ENCODE assay signal across 29 cellular contexts in genomic region chr17:12358477-12358876, GRCh38.
A peak's percentile ranks its signal among the peaks of the same experiment; 100 is the strongest.
DNase-seq lines count a peak whose midpoint lies in the region; ATAC-seq and TF ChIP-seq lines count a peak whose summit lies in the region.
"Had no signal": no experiment of that assay in that cellular context is flagged by ENCODE, and none has a peak within 500 bp of the region (broad histone marks: within the 10 kb centered on the region; RNA-seq: fewer than 3 reads in every experiment).

No MANE protein-coding gene starts in this region.

- H3K9me2 ChIP-seq in PC-3 (replicated peaks; ENCODE audit: low read length) = no peaks in the 10 kb centered on the region

- H3K79me2 ChIP-seq in PC-3 (ENCODE audit: low read length) = no peaks in the 10 kb centered on the region

- BruUV-seq in PC-3 (replicated peaks; lab: Mats Ljungman, UMichigan) = no TSS peak

- no peak overlapping the region for H2AFZ ChIP-seq in PC-3 (ENCODE audit: low read length)

- CTCF ChIA-PET in CD8-positive, alpha-beta T cell (lab: Charles Lee) = interaction anchor here (1.1 kb wide), 1 partner anchor 10 kb away, joined by 3 read pairs; no protein-coding TSS in a partner anchor
- CTCF ChIA-PET in PC-3 (lab: Charles Lee) = no interaction called here

- H3K4me1 ChIP-seq in esophagus muscularis mucosa (peaks cover 0 to 43% (median 31%) of the 10 kb centered on the region in 4 donors), lower lobe of right lung (no peaks in the 10 kb centered on the region), sigmoid colon (peaks cover 0 to 64% (median 41%) of the 10 kb centered on the region in 4 donors), aorta (ENCODE audit: control insufficient read depth in 1 of 2, insufficient read depth in 2 of 2, low read length in 2 of 2) (peaks cover 2 to 4% of the 10 kb centered on the region in 2 donors), PC-3 (ENCODE audit: insufficient read depth, low read length) (no peaks in the 10 kb centered on the region)
- H3K4me1 ChIP-seq in CD8-positive, alpha-beta T cell (ENCODE audit: insufficient read depth, low read length) = no peaks in the 10 kb centered on the region
- H3K4me1 ChIP-seq: heart left ventricle, Peyer's patch, spleen had no signal

- no peaks in the 10 kb centered on the region for H4K20me1 ChIP-seq in PC-3 (ENCODE audit: low read length)

- DNase-seq in esophagus muscularis mucosa (ENCODE audit: extremely low spot score) (no peak), lower lobe of right lung (peak; percentile 48), sigmoid colon (peak; percentile 84), aorta (peak in 1 of 2 donors; percentile 52), PC-3 (no peak)
- DNase-seq in CD8-positive, alpha-beta T cell = no peak
- DNase-seq in effector CD8-positive, alpha-beta T cell (lab: John Stamatoyannopoulos, UW) = no peak
- DNase-seq: activated CD4-positive, alpha-beta T cell treated with anti-CD3 and anti-CD28 coated beads for 1 hour; activated CD8-positive, alpha-beta memory T cell treated with anti-CD3 and anti-CD28 coated beads, Interleukin-2, amount 50 U/mL, for 48 hours; activated CD8-positive, alpha-beta T cell treated with anti-CD3 and anti-CD28 coated beads for 36 hours; activated naive CD4-positive, alpha-beta T cell treated with anti-CD3 and anti-CD28 coated beads, Interleukin-2, amount 10 ng/mL, durations not matched to agents 7 days and 5 days; amniotic stem cell; DMS79; GF-D8; heart left ventricle; NCI-H1436 treated with DMSO at 0.1 percent for 48 hours; NCI-H748 treated with DMSO at 0.1 percent for 48 hours; Peyer's patch; SIG-M5; spleen; stimulated activated naive CD8-positive, alpha-beta T cell treated with anti-CD3 and anti-CD28 coated beads, Interleukin-15, amount 100 ng/mL, for 72 hours; trophoblast cell had no signal

- H3K9me3 ChIP-seq in esophagus muscularis mucosa (peaks cover 0 to 5% (median 0%) of the 10 kb centered on the region in 4 donors), lower lobe of right lung (no peaks in the 10 kb centered on the region), sigmoid colon (peaks cover 0 to 4% (median 0%) of the 10 kb centered on the region in 4 donors), aorta (ENCODE audit: control insufficient read depth, low read length) (no peaks in the 10 kb centered on the region), PC-3 (ENCODE audit: low read length) (0 out of 2 replicates have a peak, but pooled peaks cover 4% of the 10 kb centered on the region)
- no peaks in the 10 kb centered on the region for H3K9me3 ChIP-seq in CD8-positive, alpha-beta T cell (ENCODE audit: low read length)
- H3K9me3 ChIP-seq: Peyer's patch had no signal

- POLR2A ChIA-PET in CD8-positive, alpha-beta T cell (lab: Charles Lee) = no interaction called here
- POLR2A ChIA-PET in PC-3 (lab: Charles Lee; ENCODE audit: unreplicated experiment) = no interaction called here

- no peak overlapping the region for H3K4me2 ChIP-seq in PC-3 (ENCODE audit: low read length)

- H3K9ac ChIP-seq in PC-3 (ENCODE audit: low read length) = no peak overlapping the region

- no peaks in the 10 kb centered on the region for H3K36me3 Mint-ChIP-seq in CD8-positive, alpha-beta T cell
- H3K36me3 Mint-ChIP-seq: activated naive CD4-positive, alpha-beta T cell treated with anti-CD3 and anti-CD28 coated beads, Interleukin-2, amount 10 ng/mL, durations not matched to agents 7 days and 5 days; IgD-negative memory B cell had no signal

- intact Hi-C loops in esophagus muscularis mucosa (cut with DNase I) (no loop called here), lower lobe of right lung (cut with DNase I) (no loop called here), sigmoid colon (cut with DNase I) (loop anchor here (2.0 kb wide), 2 partner anchors 62 to 308 kb away; no protein-coding TSS in a partner anchor), aorta (cut with DNase I) (loop anchor here in 1 of 2 donors (5.0 kb wide), 1 partner anchor 36 kb away; no protein-coding TSS in a partner anchor), PC-3 (cut with micrococcal nuclease) (no loop called here)
- intact Hi-C loops in CD8-positive, alpha-beta T cell (cut with DNase I, micrococcal nuclease) = no loop called here

- H3K27me3 ChIP-seq in esophagus muscularis mucosa (no peaks in the 10 kb centered on the region), lower lobe of right lung (ENCODE audit: low read depth) (no peaks in the 10 kb centered on the region), sigmoid colon (no peaks in the 10 kb centered on the region), aorta (ENCODE audit: control insufficient read depth in 1 of 2, insufficient read depth in 2 of 2, low read length in 1 of 2) (no peaks in the 10 kb centered on the region), PC-3 (ENCODE audit: low read length) (peaks cover 14% of the 10 kb centered on the region)
- H3K27me3 ChIP-seq in CD8-positive, alpha-beta T cell (ENCODE audit: insufficient read depth, low read length) = no peaks in the 10 kb centered on the region
- H3K27me3 ChIP-seq: heart left ventricle, Peyer's patch, spleen had no signal

- H3K27ac ChIP-seq in esophagus muscularis mucosa (replicated peaks in 1 of 4) = peak overlapping the region; percentile 74 to 80 (median 79)
- no peak overlapping the region for H3K27ac ChIP-seq in lower lobe of right lung
- H3K27ac ChIP-seq in sigmoid colon = peak overlapping the region; percentile 75 to 90 (median 79)
- H3K27ac ChIP-seq in aorta (ENCODE audit: low read depth in 1 of 2, low read length in 2 of 2) = no peak overlapping the region
- H3K27ac ChIP-seq in CD8-positive, alpha-beta T cell (ENCODE audit: low read depth, low read length) = no peak overlapping the region
- H3K27ac ChIP-seq in PC-3 (ENCODE audit: low read length) = no peak overlapping the region
- H3K27ac ChIP-seq: C4-2B, spleen had no signal

- H3K4me3 ChIP-seq in esophagus muscularis mucosa (no peak overlapping the region), lower lobe of right lung (no peak overlapping the region), sigmoid colon (no peak overlapping the region), aorta (ENCODE audit: low read length in 2 of 2) (no peak overlapping the region), PC-3 (ENCODE audit: low read length) (no peak overlapping the region)
- no peak overlapping the region for H3K4me3 ChIP-seq in CD8-positive, alpha-beta T cell (ENCODE audit: low read depth, low read length)
- H3K4me3 ChIP-seq: heart left ventricle, lung, Peyer's patch, spleen had no signal

- H3K4me3 Mint-ChIP-seq in CD8-positive, alpha-beta T cell = no peak overlapping the region
- H3K4me3 Mint-ChIP-seq: activated CD8-positive, alpha-beta T cell treated with anti-CD3 and anti-CD28 coated beads for 36 hours; activated naive CD4-positive, alpha-beta T cell treated with anti-CD3 and anti-CD28 coated beads, Interleukin-2, amount 10 ng/mL, durations not matched to agents 7 days and 5 days; activated T-helper 17 cell treated with anti-CD3 and anti-CD28 coated beads, Interleukin-2, amount 50 U/mL, for 72 hours; IgD-negative memory B cell; stimulated activated naive CD8-positive, alpha-beta T cell treated with anti-CD3 and anti-CD28 coated beads, Interleukin-15, amount 100 ng/mL, for 72 hours; T-helper 2 cell treated with Interferon-gamma antibody and Interleukin-4, amounts not matched to agents 5 μg/mL and 100 μg/mL, for 36 hours had no signal

- no peaks in the 10 kb centered on the region for H3F3A ChIP-seq in PC-3 (ENCODE audit: low read length, unreplicated experiment)

- TF ChIP-seq CTCF in esophagus muscularis mucosa (IDR thresholded peaks at IDR 0.05) (no peak), lower lobe of right lung (IDR thresholded peaks at IDR 0.05) (no peak), sigmoid colon (IDR thresholded peaks at IDR 0.05) (no peak), PC-3 (conservative IDR thresholded peaks at IDR 0.05; ENCODE audit: low read depth, low read length) (no peak)
- no peak for TF ChIP-seq CTCF in CD8-positive, alpha-beta T cell (IDR thresholded peaks at IDR 0.05)

- no peaks in the 10 kb centered on the region for H3K27me3 Mint-ChIP-seq in CD8-positive, alpha-beta T cell (ENCODE audit: low read depth)
- H3K27me3 Mint-ChIP-seq: activated naive CD4-positive, alpha-beta T cell treated with anti-CD3 and anti-CD28 coated beads, Interleukin-2, amount 10 ng/mL, durations not matched to agents 7 days and 5 days; activated T-helper 17 cell treated with anti-CD3 and anti-CD28 coated beads, Interleukin-2, amount 50 U/mL, for 72 hours had no signal

- no peak overlapping the region for H3K27ac Mint-ChIP-seq in CD8-positive, alpha-beta T cell
- H3K27ac Mint-ChIP-seq: activated CD8-positive, alpha-beta T cell treated with anti-CD3 and anti-CD28 coated beads for 36 hours; activated naive CD4-positive, alpha-beta T cell treated with anti-CD3 and anti-CD28 coated beads, Interleukin-2, amount 10 ng/mL, durations not matched to agents 7 days and 5 days; activated T-helper 17 cell treated with anti-CD3 and anti-CD28 coated beads, Interleukin-2, amount 50 U/mL, for 72 hours; IgD-negative memory B cell; stimulated activated naive CD8-positive, alpha-beta T cell treated with anti-CD3 and anti-CD28 coated beads, Interleukin-15, amount 100 ng/mL, for 72 hours; T-helper 2 cell treated with Interferon-gamma antibody and Interleukin-4, amounts not matched to agents 5 μg/mL and 100 μg/mL, for 36 hours had no signal

- TF ChIP-seq EP300 in esophagus muscularis mucosa (IDR thresholded peaks at IDR 0.05) (no peak), sigmoid colon (IDR thresholded peaks at IDR 0.05) (peak in 2 of 4 donors; percentile 26 to 42)

- peaks cover 2% of the 10 kb centered on the region for H3K9me3 Mint-ChIP-seq in CD8-positive, alpha-beta T cell

- no peaks in the 10 kb centered on the region for H3K4me1 Mint-ChIP-seq in CD8-positive, alpha-beta T cell (ENCODE audit: low read depth)
- H3K4me1 Mint-ChIP-seq: activated naive CD4-positive, alpha-beta T cell treated with anti-CD3 and anti-CD28 coated beads, Interleukin-2, amount 10 ng/mL, durations not matched to agents 7 days and 5 days; activated T-helper 17 cell treated with anti-CD3 and anti-CD28 coated beads, Interleukin-2, amount 50 U/mL, for 72 hours; IgD-negative memory B cell; stimulated activated naive CD8-positive, alpha-beta T cell treated with anti-CD3 and anti-CD28 coated beads, Interleukin-15, amount 100 ng/mL, for 72 hours had no signal

- H3K36me3 ChIP-seq in esophagus muscularis mucosa (no peaks in the 10 kb centered on the region), lower lobe of right lung (no peaks in the 10 kb centered on the region), sigmoid colon (no peaks in the 10 kb centered on the region), aorta (ENCODE audit: control insufficient read depth in 1 of 2, insufficient read depth in 2 of 2, low read length in 1 of 2) (no peaks in the 10 kb centered on the region), PC-3 (ENCODE audit: low read depth, low read length) (no peaks in the 10 kb centered on the region)
- no peaks in the 10 kb centered on the region for H3K36me3 ChIP-seq in CD8-positive, alpha-beta T cell (ENCODE audit: insufficient read depth, low read length)
- H3K36me3 ChIP-seq: heart left ventricle, Peyer's patch, spleen had no signal

- ATAC-seq in lower lobe of right lung (peak; percentile 51 to 80), aorta (ENCODE audit: low FRiP score) (peak; percentile 78), PC-3 (no peak)
- ATAC-seq in CD8-positive, alpha-beta T cell = no peak
- ATAC-seq: activated CD8-positive, alpha-beta T cell treated with anti-CD3 and anti-CD28 coated beads for 36 hours; activated T-helper 17 cell treated with anti-CD3 and anti-CD28 coated beads, Interleukin-2, amount 50 U/mL, for 72 hours; HCT116; heart left ventricle; right cardiac atrium; stimulated activated naive CD8-positive, alpha-beta T cell treated with anti-CD3 and anti-CD28 coated beads, Interleukin-15, amount 100 ng/mL, for 72 hours had no signal

- TF ChIP-seq POLR2A in esophagus muscularis mucosa (IDR thresholded peaks at IDR 0.05; ENCODE audit: low read depth) (no peak), sigmoid colon (IDR thresholded peaks at IDR 0.05) (no peak)

- 56% methylated on average over 10 of the region's 10 CpGs for WGBS in esophagus muscularis mucosa
- WGBS in sigmoid colon, 2 donors = 71 to 81% methylated on average over 10 of the region's 10 CpGs
- 31 to 33% methylated on average over 10 of the region's 10 CpGs for WGBS in aorta, 2 donors

Comparison
In these comparisons a context has a peak if more than half of its experiments do, and no peak if none do; other contexts are left out.
1. DNase-seq: peak in lower lobe of right lung (single experiment) and sigmoid colon (single experiment); none in esophagus muscularis mucosa (single experiment), CD8-positive, alpha-beta T cell (0 of 7), effector CD8-positive, alpha-beta T cell (single experiment) and PC-3 (single experiment).
2. H3K27ac ChIP-seq: peak in esophagus muscularis mucosa (4 of 4) and sigmoid colon (4 of 4); none in lower lobe of right lung (single experiment), aorta (0 of 2), CD8-positive, alpha-beta T cell (single experiment) and PC-3 (single experiment).
3. ATAC-seq: peak in lower lobe of right lung (2 of 2) and aorta (single experiment); none in CD8-positive, alpha-beta T cell (single experiment) and PC-3 (single experiment).